Comparison of ENCODE assay signal across 2 cellular contexts in genomic region chr10:101769541-101770180, GRCh38.
TF ChIP-seq lines count a peak whose summit lies in the region.

No MANE protein-coding gene starts in this region.

TF ChIP-seq in SK-N-SH, 30 proteins besides CTCF, POLR2A, EP300 and RAD21 (continued from another document):
- TF ChIP-seq RFX5 (IDR thresholded peaks at IDR 0.05; ENCODE audit: low read length) = no peak
- no peak for TF ChIP-seq ELF1 (IDR thresholded peaks at IDR 0.05)
- no peak for TF ChIP-seq MAX (IDR thresholded peaks at IDR 0.05; ENCODE audit: low read depth)
- TF ChIP-seq USF1 (IDR thresholded peaks at IDR 0.05; ENCODE audit: borderline replicate concordance, low read depth) = no peak
- no peak for TF ChIP-seq IRF3 (IDR thresholded peaks at IDR 0.05; ENCODE audit: low read depth, low read length)
- no peak for TF ChIP-seq CHD2 (IDR thresholded peaks at IDR 0.05; ENCODE audit: low read length, partially characterized antibody)
- no peak for TF ChIP-seq FOXM1 (IDR thresholded peaks at IDR 0.05; ENCODE audit: low read depth)
- TF ChIP-seq RCOR1 (IDR thresholded peaks at IDR 0.05; ENCODE audit: low read length) = no peak
- TF ChIP-seq NFIC (IDR thresholded peaks at IDR 0.05; ENCODE audit: borderline replicate concordance) = no peak

TF ChIP-seq in SK-N-SH treated with all-trans-retinoic acid at 6 μM for 48 hours, 23 proteins besides CTCF, POLR2A, EP300 and RAD21 (continued from another document):
- TF ChIP-seq CREB5 (CRISPR knock-in tag; IDR thresholded peaks at IDR 0.05; ENCODE audit: low read depth) (no peak), PATZ1 (CRISPR knock-in tag; IDR thresholded peaks at IDR 0.05; ENCODE audit: borderline replicate concordance) (no peak), OSR1 (CRISPR knock-in tag; IDR thresholded peaks at IDR 0.05) (no peak), CSRNP3 (CRISPR knock-in tag; IDR thresholded peaks at IDR 0.05) (no peak)
